19 cellular contexts compared by ENCODE assay signal in the genomic region with DNA sequence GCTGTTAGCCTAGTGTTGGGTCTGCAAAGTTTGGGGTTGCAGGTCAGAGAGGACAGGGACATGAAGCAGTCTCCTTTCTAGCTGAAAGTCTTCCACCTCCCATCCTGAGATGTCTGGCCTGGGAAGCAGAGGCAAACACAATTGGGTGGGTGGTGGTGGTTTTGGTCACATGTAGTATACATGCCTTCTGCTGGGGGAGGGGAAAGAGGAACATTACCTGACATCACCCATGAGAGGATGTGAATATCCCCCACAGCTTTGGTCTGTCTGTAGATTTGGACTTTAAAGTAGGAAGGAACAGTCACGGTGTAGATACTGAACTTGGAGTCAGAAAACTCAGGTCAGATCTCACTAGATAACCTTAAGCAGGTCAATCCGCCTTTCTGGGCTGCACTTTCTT. TPM values are rescaled to one million over a fixed set of nuclear protein-coding genes. Genes with fewer than 3 reads are reported as not detected.
DNase-seq lines count a peak whose midpoint lies in the region; ATAC-seq, FAIRE-seq and TF ChIP-seq lines count a peak whose summit lies in the region.
"Had no signal": no experiment of that assay in that cellular context is flagged by ENCODE, and none has a peak within 500 bp of the region (broad histone marks: within the 10 kb centered on the region; RNA-seq: fewer than 3 reads in every experiment).

No MANE protein-coding gene starts in this region.

- H3K9me3 Mint-ChIP-seq in memory B cell: no peaks in the 10 kb centered on the region
- H3K9me3 Mint-ChIP-seq: CD4-positive, alpha-beta T cell had no signal

- no TSS peak for BruUV-seq in OCI-LY7 (replicated peaks; lab: Mats Ljungman, UMichigan)

- H3K36me3 ChIP-seq in heart left ventricle (no peaks in the 10 kb centered on the region), OCI-LY7 (ENCODE audit: insufficient read depth, low read length) (no peaks in the 10 kb centered on the region)
- H3K36me3 ChIP-seq: BLaER1 treated with 17β-estradiol and CSF1 and Interleukin-3, amounts not matched to agents 10 nM and 100 nM had no signal

- peak overlapping the region; percentile 14 for H3K4me2 ChIP-seq in OCI-LY7 (ENCODE audit: low read length)
- H3K4me2 ChIP-seq: GM23338 had no signal

- H3K9me3 ChIP-seq in heart left ventricle (no peaks in the 10 kb centered on the region), OCI-LY7 (ENCODE audit: low read length) (no peaks in the 10 kb centered on the region)
- H3K9me3 ChIP-seq: BLaER1 treated with 17β-estradiol and CSF1 and Interleukin-3, amounts not matched to agents 10 nM and 100 nM had no signal

- no peaks in the 10 kb centered on the region for H3K4me1 Mint-ChIP-seq in memory B cell

- WGBS in heart left ventricle, 4 donors: 50 to 70% (median 55%) methylated on average over 2 of the region's 2 CpGs

- H3K9me2 ChIP-seq in OCI-LY7 (ENCODE audit: insufficient read depth, low read length): no peaks in the 10 kb centered on the region

- H4K20me1 ChIP-seq in OCI-LY7 (ENCODE audit: insufficient read depth, low read length): no peaks in the 10 kb centered on the region
- H4K20me1 ChIP-seq: BLaER1 treated with 17β-estradiol and CSF1 and Interleukin-3, amounts not matched to agents 10 nM and 100 nM had no signal

- POLR2A ChIA-PET in OCI-LY7 (lab: Charles Lee): interaction anchor here (0.7 to 1.9 kb wide), 4 partner anchors 9 to 22 kb away, joined by 3 to 10 read pairs (median 6); no protein-coding TSS in a partner anchor

- DNase-seq in heart left ventricle (no peak), left cardiac atrium (no peak), GM12891 (ENCODE audit: insufficient read length, low spot score) (no peak), OCI-LY7 (ENCODE audit: low spot score) (peak; percentile 43), memory B cell (ENCODE audit: low spot score in 2 of 2) (no peak), KG1 (lab: John Stamatoyannopoulos, UW) (no peak), T-helper 2 cell (no peak), NCI-H2029 treated with DMSO at 0.1 percent for 48 hours (lab: John Stamatoyannopoulos, UW) (no peak)
- DNase-seq: ACHN; Calu3; CD4-positive, alpha-beta T cell; DMS 273 treated with DMSO at 0.1 percent for 48 hours; H7 had no signal

- CTCF ChIA-PET in OCI-LY7 (lab: Charles Lee; ENCODE audit: unreplicated experiment): no interaction called here

- intact Hi-C loops in heart left ventricle (cut with DNase I): loop anchor here in 2 of 10 donors (10.0 kb wide), 2 partner anchors 306 to 316 kb away; no protein-coding TSS in a partner anchor
- intact Hi-C loops in left cardiac atrium (cut with DNase I): no loop called here
- intact Hi-C loops in OCI-LY7 (cut with micrococcal nuclease; ENCODE audit: unreplicated experiment): no loop called here

- no peaks in the 10 kb centered on the region for H3K36me3 Mint-ChIP-seq in memory B cell

- H3K27ac Mint-ChIP-seq in memory B cell: no peak overlapping the region
- H3K27ac Mint-ChIP-seq: CD4-positive, alpha-beta T cell; GM23338 had no signal

- ATAC-seq in heart left ventricle (no peak), left cardiac atrium (no peak), memory B cell (ENCODE audit: low read depth) (peak; percentile 56)
- ATAC-seq: GM23338 had no signal

- no peak overlapping the region for H3K4me3 ChIP-seq in heart left ventricle
- no peak overlapping the region for H3K4me3 ChIP-seq in OCI-LY7 (ENCODE audit: low read depth, low read length, poor library complexity, severe bottlenecking)
- H3K4me3 ChIP-seq: BLaER1 treated with 17β-estradiol and CSF1 and Interleukin-3, amounts not matched to agents 10 nM and 100 nM; GM23338 had no signal

- peak overlapping the region; percentile 33; the same call in 1 of the 2 replicates for H2AFZ ChIP-seq in OCI-LY7 (ENCODE audit: low read length)
- H2AFZ ChIP-seq: GM23338 had no signal

- peaks cover 9% of the 10 kb centered on the region for H3K27me3 Mint-ChIP-seq in memory B cell

- H3K27ac ChIP-seq in heart left ventricle (peak overlapping the region in 9 of 12 donors; percentile 62 to 91 (median 76)), OCI-LY7 (ENCODE audit: low read depth, low read length, poor library complexity, severe bottlenecking) (no peak overlapping the region)
- H3K27ac ChIP-seq: BLaER1 treated with 17β-estradiol and CSF1 and Interleukin-3, amounts not matched to agents 10 nM and 100 nM had no signal

- TF ChIP-seq CTCF in heart left ventricle (IDR thresholded peaks at IDR 0.05): no peak
- TF ChIP-seq CTCF in OCI-LY7 (conservative IDR thresholded peaks at IDR 0.05; ENCODE audit: low read length): no peak

- TF ChIP-seq POLR2A in heart left ventricle (IDR thresholded peaks at IDR 0.05): no peak
- TF ChIP-seq POLR2A in GM12891 (IDR thresholded peaks at IDR 0.05; ENCODE audit: low read depth, low read length): no peak

- H3K79me2 ChIP-seq in OCI-LY7 (ENCODE audit: insufficient read depth, low read depth, low read length): no peaks in the 10 kb centered on the region

- FAIRE-seq in GM12891 (lab: Jason Lieb, UNC): peak; percentile 9
- FAIRE-seq: GM12892 had no signal

- H3K4me1 ChIP-seq in heart left ventricle: peaks cover 0 to 38% (median 5%) of the 10 kb centered on the region in 12 donors
- peaks cover 42% of the 10 kb centered on the region for H3K4me1 ChIP-seq in OCI-LY7 (ENCODE audit: insufficient read depth, low read length, poor library complexity, severe bottlenecking)

- H3K27me3 ChIP-seq in heart left ventricle: peaks cover 0 to 19% (median 0%) of the 10 kb centered on the region in 9 donors

- H3K4me3 Mint-ChIP-seq in memory B cell: no peak overlapping the region
- H3K4me3 Mint-ChIP-seq: CD4-positive, alpha-beta T cell; GM23338 had no signal

TF ChIP-seq in GM12891, 5 proteins besides CTCF, POLR2A, EP300 and RAD21:
- TF ChIP-seq SPI1 (IDR thresholded peaks at IDR 0.05; ENCODE audit: low read depth, low read length) (no peak), TAF1 (IDR thresholded peaks at IDR 0.05; ENCODE audit: low read depth, low read length) (no peak), PAX5 (IDR thresholded peaks at IDR 0.05; ENCODE audit: insufficient read depth, low read length, severe bottlenecking) (no peak), POU2F2 (IDR thresholded peaks at IDR 0.05; ENCODE audit: low read depth, low read length) (no peak), POLR2AphosphoS5 (IDR thresholded peaks at IDR 0.05; ENCODE audit: low read depth, low read length) (no peak)
TF ChIP-seq in GM12891: peak in this region for 0.

RNA-seq across cellular contexts. Expression of a gene that starts 4.6 kb away (rescaled TPM):
- total RNA-seq in heart left ventricle: 1 to 10 TPM in 5 of 9 donors, under 1 TPM in 4; 0.36 to 3.3 (median 1.2) TPM
- 1 to 10 TPM in 1 of 2 donors, under 1 TPM in 1; 0.11 to 1.8 TPM for polyA plus RNA-seq in heart left ventricle
- under 1 TPM; 0.41 to 0.71 TPM for total RNA-seq in left cardiac atrium
- not detected for polyA plus RNA-seq in GM12891 (2012; ENCODE audit: low read depth, missing spikeins)
- 2.7 and 4.7 TPM in 2 replicates for total RNA-seq in OCI-LY7 (2014; rRNA removed; shearing (Covaris generic))
- 18.1 and 18.2 TPM in 2 replicates for total RNA-seq in OCI-LY7 (2022)
- total RNA-seq: A172; Calu3; CD4-positive, alpha-beta T cell; Daoy; H7; HT1080 had no signal
- polyA plus RNA-seq: GM23338 had no signal

RNA-seq across cellular contexts. Expression of a gene that starts 7.8 kb away (rescaled TPM):
- total RNA-seq in heart left ventricle: 10 to 100 TPM in 2 of 9 donors, 1 to 10 TPM in 7; 5.0 to 18.1 (median 9.0) TPM
- 1 to 10 TPM; 5.6 to 9.2 TPM for polyA plus RNA-seq in heart left ventricle
- 1 to 10 TPM; 4.8 to 5.7 TPM for total RNA-seq in left cardiac atrium
- polyA plus RNA-seq in GM12891 (2012; ENCODE audit: low read depth, missing spikeins): 0.08 TPM
- total RNA-seq in OCI-LY7 (2014; rRNA removed; shearing (Covaris generic)): 14.0 and 23.3 TPM in 2 replicates
- 61.0 and 71.6 TPM in 2 replicates for total RNA-seq in OCI-LY7 (2022)
- total RNA-seq: Calu3; CD4-positive, alpha-beta T cell had no signal

RNA-seq across cellular contexts. Expression of a gene that starts 11.5 kb away (rescaled TPM):
- total RNA-seq in heart left ventricle (100 to 1,000 TPM; 175 to 329 (median 241) TPM), left cardiac atrium (100 to 1,000 TPM in 1 of 2 donors, 10 to 100 TPM in 1; 92.1 to 105 TPM), OCI-LY7 (2022) (13.6 and 18.8 TPM in 2 replicates)
- 100 to 1,000 TPM; 128 to 324 TPM for polyA plus RNA-seq in heart left ventricle
- 0.15 TPM for polyA plus RNA-seq in GM12891 (2012; ENCODE audit: low read depth, missing spikeins)
- total RNA-seq in OCI-LY7 (2014; rRNA removed; shearing (Covaris generic)): 2.1 and 6.4 TPM in 2 replicates
- total RNA-seq: CD4-positive, alpha-beta T cell; Daoy had no signal

RNA-seq across cellular contexts. Expression of a gene that starts 37.6 kb away (rescaled TPM):
- total RNA-seq in heart left ventricle (1 to 10 TPM in 6 of 9 donors, under 1 TPM in 3; 0.60 to 2.5 (median 1.1) TPM), left cardiac atrium (1 to 10 TPM; 1.2 to 1.6 TPM), OCI-LY7 (2022) (7.2 and 8.5 TPM in 2 replicates)
- 1 to 10 TPM; 1.3 to 1.4 TPM for polyA plus RNA-seq in heart left ventricle
- polyA plus RNA-seq in GM12891 (2012; ENCODE audit: low read depth, missing spikeins): 0.65 TPM
- 5.9 and 6.4 TPM in 2 replicates for total RNA-seq in OCI-LY7 (2014; rRNA removed; shearing (Covaris generic))

RNA-seq across cellular contexts. Expression of a gene that starts 52.2 kb away (rescaled TPM):
- total RNA-seq in heart left ventricle (100 to 1,000 TPM in 1 of 9 donors, 10 to 100 TPM in 8; 48.8 to 103 (median 65.7) TPM), left cardiac atrium (10 to 100 TPM; 52.7 to 60.9 TPM), OCI-LY7 (2022) (98.0 and 109 TPM in 2 replicates)
- polyA plus RNA-seq in heart left ventricle: 100 to 1,000 TPM in 1 of 2 donors, 10 to 100 TPM in 1; 69.3 to 134 TPM
- 90.6 TPM for polyA plus RNA-seq in GM12891 (2012; ENCODE audit: low read depth, missing spikeins)
- total RNA-seq in OCI-LY7 (2014; rRNA removed; shearing (Covaris generic)): 54.1 and 63.9 TPM in 2 replicates

Comparison
In these comparisons a context has a peak if more than half of its experiments do, and no peak if none do; other contexts are left out.
1. RNA of a gene that starts 11.5 kb away (total RNA-seq): 175 to 329 TPM in heart left ventricle and 92.1 to 105 TPM in left cardiac atrium; 2.1 to 18.8 TPM in OCI-LY7; every median in the first group is over 4 times any median in the second.